31 cellular contexts compared by ENCODE assay signal in genomic region chr7:38561166-38561565, GRCh38.
DNase-seq lines count a peak whose midpoint lies in the region; ATAC-seq and TF ChIP-seq lines count a peak whose summit lies in the region.
"Had no signal": no experiment of that assay in that cellular context is flagged by ENCODE, and none has a peak within 500 bp of the region (broad histone marks: within the 10 kb centered on the region; RNA-seq: fewer than 3 reads in every experiment).

No MANE protein-coding gene starts in this region.

- H3K36me3 ChIP-seq in GM23248 (ENCODE audit: low read depth), result no peaks in the 10 kb centered on the region
- H3K36me3 ChIP-seq: BLaER1, heart left ventricle, upper lobe of left lung, WERI-Rb-1 had no signal

- ATAC-seq in omental fat pad (ENCODE audit: low FRiP score), result no peak
- no peak for ATAC-seq in HG02798 (IDR thresholded peaks at IDR 0.05; ENCODE audit: poor library complexity, unreplicated experiment)
- ATAC-seq: A549; activated CD8-positive, alpha-beta memory T cell treated with anti-CD3 and anti-CD28 coated beads, Interleukin-2, amount 10 ng/mL, durations not matched to agents 7 days and 5 days; activated T-cell treated with anti-CD3 and anti-CD28 coated beads, Interleukin-2, amount 50 U/mL, for 72 hours; HCT116; heart left ventricle; left lobe of liver; naive thymus-derived CD4-positive, alpha-beta T cell had no signal

- no peak for TF ChIP-seq CTCF in epithelial cell of esophagus (IDR thresholded peaks at IDR 0.05; ENCODE audit: insufficient read depth, low read depth, low read length, missing control alignments)
- TF ChIP-seq CTCF in omental fat pad (IDR thresholded peaks at IDR 0.05), result no peak

- no peak overlapping the region for H3K4me3 ChIP-seq in GM23248
- H3K4me3 ChIP-seq in epithelial cell of esophagus (ENCODE audit: low read length), result no peak overlapping the region
- H3K4me3 ChIP-seq: A549, BLaER1, heart left ventricle, skin epidermis, upper lobe of left lung had no signal

- H3F3A ChIP-seq in GM23248 (ENCODE audit: insufficient read depth), result peaks cover 10% of the 10 kb centered on the region

- H3K4me2 ChIP-seq in GM23248 (ENCODE audit: unreplicated experiment), result no peak overlapping the region
- H3K4me2 ChIP-seq: A549, BLaER1 had no signal

- no peaks in the 10 kb centered on the region for H3K27me3 ChIP-seq in GM23248 (replicated peaks; ENCODE audit: insufficient read depth)
- H3K27me3 ChIP-seq: BLaER1, heart left ventricle, upper lobe of left lung had no signal

- in situ Hi-C loops in GM23248 (cut with MboI), result no loop called here

- no peak overlapping the region for H2AFZ ChIP-seq in GM23248

- H3K9ac ChIP-seq in GM23248, result no peak overlapping the region
- H3K9ac ChIP-seq: BLaER1 had no signal

- no peaks in the 10 kb centered on the region for H3K9me2 ChIP-seq in GM23248 (ENCODE audit: insufficient read depth)

- H3K9me3 ChIP-seq in GM23248 (ENCODE audit: low read depth), result no peaks in the 10 kb centered on the region
- H3K9me3 ChIP-seq: A549, BLaER1, heart left ventricle, upper lobe of left lung had no signal

- H3K4me1 ChIP-seq in GM23248 (ENCODE audit: insufficient read depth), result peaks cover 20% of the 10 kb centered on the region
- H3K4me1 ChIP-seq: A549, BLaER1, heart left ventricle, upper lobe of left lung had no signal

- no peaks in the 10 kb centered on the region for H4K20me1 ChIP-seq in GM23248 (ENCODE audit: insufficient read depth)
- H4K20me1 ChIP-seq: BLaER1 had no signal

- 0 out of 2 replicates have a peak overlapping the region, but pooled peaks have one; percentile 14 for H3K27ac ChIP-seq in GM23248
- H3K27ac ChIP-seq: A549, BLaER1, heart left ventricle, skin epidermis, upper lobe of left lung, WERI-Rb-1 had no signal

- DNase-seq in A172 (ENCODE audit: low spot score) (peak; percentile 69), GM23248 (peak; percentile 83), RKO (ENCODE audit: low spot score) (peak; percentile 49), epithelial cell of esophagus (ENCODE audit: low read depth) (peak; percentile 77), omental fat pad (ENCODE audit: low spot score) (no peak), epidermal melanocyte (ENCODE audit: insufficient read length, low spot score) (no peak)
- no peak for DNase-seq in activated CD8-positive, alpha-beta memory T cell treated with anti-CD3 and anti-CD28 coated beads for 24 hours
- DNase-seq: activated CD4-positive, alpha-beta T cell treated with anti-CD3 and anti-CD28 coated beads, Interleukin-2, amount 10 ng/mL, durations not matched to agents 7 days and 5 days; activated CD8-positive, alpha-beta memory T cell treated with anti-CD3 and anti-CD28 coated beads, Interleukin-2, amount 10 ng/mL, durations not matched to agents 7 days and 5 days; activated naive CD4-positive, alpha-beta T cell treated with Interleukin-2 at 50 U/mL for 16 hours; activated T-cell treated with anti-CD3 and anti-CD28 coated beads, Interleukin-2, amount 50 U/mL, for 72 hours; COR-L47; cortex of kidney; DMS79; endodermal cell; heart left ventricle; naive thymus-derived CD4-positive, alpha-beta T cell; NCI-H1436 treated with DMSO at 0.1 percent for 48 hours; NCI-H524 treated with DMSO at 0.1 percent for 48 hours; NK-92 treated with Interleukin-12 subunit alpha and Interleukin-12 subunit beta, amount 100 ng/mL, for 24 hours; occipital lobe; RPMI8226; stimulated activated CD4-positive, alpha-beta T cell treated with anti-CD3 and anti-CD28 coated beads, Interleukin-1b, Interleukin-23, amount 100 ng/mL, for 48 hours; upper lobe of left lung; WERI-Rb-1 had no signal

- no peaks in the 10 kb centered on the region for H3K79me2 ChIP-seq in GM23248 (ENCODE audit: insufficient read depth)

- 59 to 60% methylated on average over 3 of the region's 3 CpGs for WGBS in GM23248 (ENCODE audit: low coverage in 1 of 2, low lambda C conversion rate in 2 of 2, missing lambda C conversion rate in 2 of 2), 2 experiments

Comparison
In these comparisons a context has a peak if more than half of its experiments do, and no peak if none do; other contexts are left out.
1. DNase-seq: peak in A172 (single experiment), GM23248 (single experiment), RKO (single experiment) and epithelial cell of esophagus (single experiment); none in omental fat pad (single experiment), epidermal melanocyte (single experiment) and activated CD8-positive, alpha-beta memory T cell treated with anti-CD3 and anti-CD28 coated beads for 24 hours (single experiment).